Comparison of ENCODE assay signal across 9 cellular contexts in genomic region chr19:46954502-46955004, GRCh38.
DNase-seq lines count a peak whose midpoint lies in the region; ATAC-seq, FAIRE-seq and TF ChIP-seq lines count a peak whose summit lies in the region.
"Had no signal": no experiment of that assay in that cellular context is flagged by ENCODE, and none has a peak within 500 bp of the region (broad histone marks: within the 10 kb centered on the region; RNA-seq: fewer than 3 reads in every experiment).

No MANE protein-coding gene starts in this region.

- H3K4me1 Mint-ChIP-seq in neural progenitor cell = peaks cover 17% of the 10 kb centered on the region

- H3K36me3 ChIP-seq in HUES64 (ENCODE audit: insufficient read depth, low read length) (no peaks in the 10 kb centered on the region; the same call in none of the 2 replicates), K562 (ENCODE audit: control insufficient read depth, insufficient read depth, low read length) (peaks cover 12% of the 10 kb centered on the region; the same call in 2 of the 3 replicates), neural progenitor cell (no peaks in the 10 kb centered on the region)

- peaks cover 22% of the 10 kb centered on the region for H3K36me3 Mint-ChIP-seq in neural progenitor cell

- H3K9me3 ChIP-seq in HUES64 (ENCODE audit: insufficient read depth, low read depth, low read length) (no peaks in the 10 kb centered on the region), K562 (replicated peaks; ENCODE audit: control insufficient read depth, insufficient read depth, low read depth, low read length) (no peaks in the 10 kb centered on the region; the same call in 1 of the 2 replicates), neural progenitor cell (ENCODE audit: low read depth) (no peaks in the 10 kb centered on the region)

- WGBS in HUES64 = 88% methylated on average over 7 of the region's 7 CpGs
- 57% methylated on average over 7 of the region's 7 CpGs for WGBS in K562 (ENCODE audit: insufficient coverage, low coverage, missing lambda C conversion rate)

- in situ Hi-C loops in K562 (cut with MboI) = no loop called here

- peaks cover 10% of the 10 kb centered on the region for H3F3A ChIP-seq in neural progenitor cell (ENCODE audit: low read depth)

- H3K27ac Mint-ChIP-seq in neural progenitor cell = peak overlapping the region; percentile 3

- H3K9me3 Mint-ChIP-seq in neural progenitor cell = peaks cover 2% of the 10 kb centered on the region

- no peak for TF ChIP-seq EP300 in K562 (IDR thresholded peaks at IDR 0.05; ENCODE audit: low read length)

- ATAC-seq in K562 = peak; percentile 36
- no peak for ATAC-seq in Right ventricle myocardium superior (ENCODE audit: poor library complexity)

- CTCF ChIA-PET in K562 (lab: Yijun Ruan, JAX; ENCODE audit: low intra/inter-chr PET ratio) = no interaction called here

- H3K27me3 ChIP-seq in HUES64 (ENCODE audit: insufficient read depth, low read length) (no peaks in the 10 kb centered on the region), K562 (ENCODE audit: control insufficient read depth in 2 of 2, insufficient read depth in 2 of 2, low read length in 2 of 2) (no peaks in the 10 kb centered on the region; a peak in 1 of 5 replicates), neural progenitor cell (no peaks in the 10 kb centered on the region)

- POLR2A ChIA-PET in K562 (lab: Yijun Ruan, JAX) = interaction anchor here (0.8 to 2.7 kb wide), 7 partner anchors 10 to 46 kb away, joined by 3 to 16 read pairs (median 5); no protein-coding TSS in a partner anchor

- H3K4me3 ChIP-seq in GM08714 (ENCODE audit: low read length) (peak overlapping the region; percentile 77; the same call in 1 of the 2 replicates), HUES64 (ENCODE audit: low read length) (no peak overlapping the region), K562 (no peak overlapping the region), neural progenitor cell (no peak overlapping the region)

- no peak for TF ChIP-seq CTCF in K562 (IDR thresholded peaks at IDR 0.05 in 2 of 3, conservative IDR thresholded peaks at IDR 0.05 in 1 of 3; ENCODE audit: insufficient read depth in 2 of 3, low read depth in 1 of 3, low read length in 3 of 3)
- no peak for TF ChIP-seq CTCF in neural progenitor cell (IDR thresholded peaks at IDR 0.05)

- no peak overlapping the region for H3K4me3 Mint-ChIP-seq in neural progenitor cell

- no peaks in the 10 kb centered on the region for H3K9me1 ChIP-seq in K562 (ENCODE audit: control insufficient read depth, insufficient read depth, low read length)

- H3K27ac ChIP-seq in HUES64 (ENCODE audit: low read depth, low read length) = peak overlapping the region; percentile 3; the same call in 1 of the 2 replicates
- peak overlapping the region; percentile 85 for H3K27ac ChIP-seq in K562 (ENCODE audit: extremely low read depth, low read depth, low read length)
- peak overlapping the region; percentile 65 for H3K27ac ChIP-seq in neural progenitor cell

- DNase-seq in K562 (ENCODE audit: extremely low read depth in 1 of 4, low spot score in 3 of 4) (peak in 1 of 4 experiments; percentile 28), neural progenitor cell (ENCODE audit: low spot score) (no peak), activated gamma-delta T cell (lab: John Stamatoyannopoulos, UW) (no peak), NCI-H128 (lab: John Stamatoyannopoulos, UW; ENCODE audit: unreplicated experiment) (no peak), cerebellar nuclear complex (lab: John Stamatoyannopoulos, UW) (no peak), Right ventricle myocardium superior (no peak)
- DNase-seq: NCI-H1048 had no signal

- FAIRE-seq in K562 (lab: Jason Lieb, UNC) = peak; percentile 51

- peaks cover 2% of the 10 kb centered on the region for H3K27me3 Mint-ChIP-seq in neural progenitor cell (ENCODE audit: insufficient read depth, low read depth)

- H3K4me1 ChIP-seq in HUES64 (ENCODE audit: insufficient read depth, low read length) (peaks cover 9% of the 10 kb centered on the region), K562 (replicated peaks in 1 of 2; ENCODE audit: control insufficient read depth in 2 of 2, insufficient read depth in 2 of 2, low read length in 2 of 2) (peaks cover 15 to 30% of the 10 kb centered on the region in 2 experiments), neural progenitor cell (peaks cover 9% of the 10 kb centered on the region)

- H3K79me2 ChIP-seq in K562 (ENCODE audit: control insufficient read depth, insufficient read depth, low read length) = peaks cover 28% of the 10 kb centered on the region
- H3K79me2 ChIP-seq in neural progenitor cell (ENCODE audit: low read depth) = peaks cover 64% of the 10 kb centered on the region

- H3K4me2 ChIP-seq in K562 (ENCODE audit: insufficient read depth, low read length) = peak overlapping the region; percentile 81
- no peak overlapping the region for H3K4me2 ChIP-seq in neural progenitor cell

- intact Hi-C loops in K562 (cut with micrococcal nuclease) (no loop called here), Right ventricle myocardium superior (cut with DNase I) (no loop called here)

- H2AFZ ChIP-seq in K562 (ENCODE audit: low read depth, low read length) = peak overlapping the region; percentile 90
- H2AFZ ChIP-seq in neural progenitor cell (replicated peaks) = no peak overlapping the region

- no TSS peak for BruUV-seq in K562 (replicated peaks; lab: Mats Ljungman, UMichigan)

- H4K20me1 ChIP-seq in K562 (replicated peaks; ENCODE audit: control insufficient read depth, insufficient read depth, low read length) (no peaks in the 10 kb centered on the region), neural progenitor cell (ENCODE audit: low read depth) (peaks cover 36% of the 10 kb centered on the region)

- no peak for TF ChIP-seq POLR2A in K562 (conservative IDR thresholded peaks at IDR 0.05)

- no peak overlapping the region for H3K9ac ChIP-seq in HUES64 (ENCODE audit: low read depth, low read length)
- H3K9ac ChIP-seq in K562 (ENCODE audit: insufficient read depth in 1 of 2, low read depth in 2 of 2, low read length in 2 of 2) = peak overlapping the region; percentile 9 to 70; a peak in 3 of 4 replicates
- H3K9ac ChIP-seq in neural progenitor cell = no peak overlapping the region

- no peak for TF ChIP-seq RAD21 in K562 (CRISPR knock-in tag; conservative IDR thresholded peaks at IDR 0.05 in 1 of 2, IDR thresholded peaks at IDR 0.05 in 1 of 2)

TF ChIP-seq in K562, 482 proteins besides CTCF, POLR2A, EP300 and RAD21:
- TF ChIP-seq PHTF2 (CRISPR knock-in tag; IDR thresholded peaks at IDR 0.05) = no peak

Comparison
In these comparisons a context has a peak if more than half of its experiments do, and no peak if none do; other contexts are left out.
1. H3K27ac ChIP-seq: peak in every context shown above with its lines; median percentile 85 in K562; 65 in neural progenitor cell; 3 in HUES64.
2. H3K9ac ChIP-seq: peak in K562 (2 of 2); none in HUES64 (single experiment) and neural progenitor cell (single experiment).